Comparison of ENCODE assay signal across 30 cellular contexts in genomic region chr2:69709290-69709689, GRCh38.
"Had no signal": no experiment of that assay in that cellular context is flagged by ENCODE, and none has a peak within 500 bp of the region (broad histone marks: within the 10 kb centered on the region; RNA-seq: fewer than 3 reads in every experiment).

No MANE protein-coding gene starts in this region.

- H3K27me3 ChIP-seq: colonic mucosa, dorsolateral prefrontal cortex, esophagus squamous epithelium, gastroesophageal sphincter, heart left ventricle, right lobe of liver, tibial nerve had no signal

- H3K36me3 ChIP-seq: colonic mucosa, esophagus squamous epithelium, gastroesophageal sphincter, heart left ventricle, right lobe of liver, tibial nerve had no signal

- H3K4me3 ChIP-seq: colonic mucosa, dorsolateral prefrontal cortex, esophagus squamous epithelium, gastroesophageal sphincter, heart left ventricle, mucosa of descending colon, right lobe of liver, skin epidermis, tibial nerve had no signal

- H3K9me3 Mint-ChIP-seq: activated naive CD4-positive, alpha-beta T cell treated with anti-CD3 and anti-CD28 coated beads for 36 hours; effector memory CD8-positive, alpha-beta T cell; stimulated activated naive CD8-positive, alpha-beta T cell treated with anti-CD3 and anti-CD28 coated beads, Interleukin-15, Interleukin-2, amounts not matched to agents 100 ng/mL and 50 ng/mL, for 24 hours had no signal

- H3K27ac ChIP-seq: colonic mucosa, esophagus squamous epithelium, gastroesophageal sphincter, heart left ventricle, right lobe of liver, skin epidermis, tibial nerve had no signal

- H3K27ac Mint-ChIP-seq: activated naive CD4-positive, alpha-beta T cell treated with anti-CD3 and anti-CD28 coated beads for 36 hours; activated naive CD8-positive, alpha-beta T cell treated with anti-CD3 and anti-CD28 coated beads, Interleukin-2, amount 10 ng/mL, durations not matched to agents 7 days and 5 days; effector memory CD8-positive, alpha-beta T cell; nephron progenitor cell; stimulated activated naive CD8-positive, alpha-beta T cell treated with anti-CD3 and anti-CD28 coated beads, Interleukin-15, Interleukin-2, amounts not matched to agents 100 ng/mL and 50 ng/mL, for 24 hours had no signal

- H3K4me1 ChIP-seq: colonic mucosa, right lobe of liver had no signal

- FAIRE-seq: bronchial epithelial cell, urothelium cell line had no signal

- H3K9me3 ChIP-seq: colonic mucosa, esophagus squamous epithelium, gastroesophageal sphincter, heart left ventricle, mucosa of descending colon, right lobe of liver, tibial nerve had no signal

- H3K4me3 Mint-ChIP-seq: activated naive CD4-positive, alpha-beta T cell treated with anti-CD3 and anti-CD28 coated beads for 36 hours; activated naive CD8-positive, alpha-beta T cell treated with anti-CD3 and anti-CD28 coated beads, Interleukin-2, amount 10 ng/mL, durations not matched to agents 7 days and 5 days; activated T-cell treated with anti-CD3 and anti-CD28 coated beads, Interleukin-2, amount 50 U/mL, for 4 hours; effector memory CD8-positive, alpha-beta T cell; nephron progenitor cell; stimulated activated naive CD8-positive, alpha-beta T cell treated with anti-CD3 and anti-CD28 coated beads, Interleukin-15, Interleukin-2, amounts not matched to agents 100 ng/mL and 50 ng/mL, for 24 hours had no signal

- DNase-seq: activated CD4-positive, alpha-beta T cell treated with anti-CD3 and anti-CD28 coated beads for 4 hours; activated CD4-positive, alpha-beta T cell treated with anti-CD3 and anti-CD28 coated beads, Interleukin-2, amount 50 U/mL, for 48 hours; activated CD4-positive, CD25-positive, alpha-beta regulatory T cell; activated CD8-positive, alpha-beta memory T cell treated with anti-CD3 and anti-CD28 coated beads, Interleukin-2, amount 50 U/mL, for 48 hours; activated effector memory CD4-positive, alpha-beta T cell treated with Interleukin-2 at 50 U/mL for 16 hours; activated naive CD4-positive, alpha-beta T cell treated with anti-CD3 and anti-CD28 coated beads for 36 hours; activated naive CD8-positive, alpha-beta T cell treated with anti-CD3 and anti-CD28 coated beads, Interleukin-2, amount 10 ng/mL, durations not matched to agents 7 days and 5 days; activated T-cell treated with anti-CD3 and anti-CD28 coated beads, Interleukin-2, amount 50 U/mL, for 4 hours; amniotic stem cell; colonic mucosa; dorsolateral prefrontal cortex; effector memory CD8-positive, alpha-beta T cell; esophagus squamous epithelium; heart left ventricle; islet precursor cell; left cardiac atrium; mesenchymal stem cell; mucosa of descending colon; nephron progenitor cell; nucleus accumbens; posterior cingulate gyrus; right lobe of liver; stimulated activated CD4-positive, alpha-beta T cell treated with anti-CD3 and anti-CD28 coated beads, Interleukin-1b, Interleukin-23, amount 100 ng/mL, for 48 hours; T1000 had no signal

- H3K27me3 Mint-ChIP-seq: activated naive CD8-positive, alpha-beta T cell treated with anti-CD3 and anti-CD28 coated beads, Interleukin-2, amount 10 ng/mL, durations not matched to agents 7 days and 5 days; effector memory CD8-positive, alpha-beta T cell; stimulated activated naive CD8-positive, alpha-beta T cell treated with anti-CD3 and anti-CD28 coated beads, Interleukin-15, Interleukin-2, amounts not matched to agents 100 ng/mL and 50 ng/mL, for 24 hours had no signal

- H3K4me1 Mint-ChIP-seq: activated naive CD8-positive, alpha-beta T cell treated with anti-CD3 and anti-CD28 coated beads, Interleukin-2, amount 10 ng/mL, durations not matched to agents 7 days and 5 days; nephron progenitor cell had no signal
